Comparison of ENCODE assay signal across 10 cellular contexts in genomic region chr5:96790851-96791513, GRCh38. TPM values are rescaled to one million over a fixed set of nuclear protein-coding genes. Genes with fewer than 3 reads are reported as not detected.
DNase-seq lines count a peak whose midpoint lies in the region; ATAC-seq and TF ChIP-seq lines count a peak whose summit lies in the region.
"Had no signal": no experiment of that assay in that cellular context is flagged by ENCODE, and none has a peak within 500 bp of the region (broad histone marks: within the 10 kb centered on the region; RNA-seq: fewer than 3 reads in every experiment).

No MANE protein-coding gene starts in this region.

- peaks cover 63% of the 10 kb centered on the region for H3K36me3 ChIP-seq in CD8-positive, alpha-beta T cell (ENCODE audit: insufficient read depth, low read length)
- peaks cover 9% of the 10 kb centered on the region for H3K36me3 ChIP-seq in MG63

- H3K27me3 Mint-ChIP-seq in CD8-positive, alpha-beta T cell (ENCODE audit: low read depth), result no peaks in the 10 kb centered on the region
- no peaks in the 10 kb centered on the region for H3K27me3 Mint-ChIP-seq in effector memory CD8-positive, alpha-beta T cell
- no peaks in the 10 kb centered on the region for H3K27me3 Mint-ChIP-seq in natural killer cell (ENCODE audit: low read depth in 2 of 2)
- H3K27me3 Mint-ChIP-seq in nephron progenitor cell (ENCODE audit: low read depth, poor library complexity), result no peaks in the 10 kb centered on the region

- no peak overlapping the region for H3K27ac ChIP-seq in CD8-positive, alpha-beta T cell (ENCODE audit: low read depth, low read length)
- H3K27ac ChIP-seq: SK-N-MC had no signal

- peaks cover 21% of the 10 kb centered on the region for H3K4me1 ChIP-seq in CD8-positive, alpha-beta T cell (ENCODE audit: insufficient read depth, low read length)

- H3K9me3 Mint-ChIP-seq in CD8-positive, alpha-beta T cell, result no peaks in the 10 kb centered on the region
- H3K9me3 Mint-ChIP-seq in effector memory CD8-positive, alpha-beta T cell, result no peaks in the 10 kb centered on the region
- H3K9me3 Mint-ChIP-seq in natural killer cell, result no peaks in the 10 kb centered on the region
- H3K9me3 Mint-ChIP-seq in nephron progenitor cell, result peaks cover 3% of the 10 kb centered on the region

- H3K27me3 ChIP-seq in CD8-positive, alpha-beta T cell (ENCODE audit: insufficient read depth, low read length), result no peaks in the 10 kb centered on the region
- no peaks in the 10 kb centered on the region for H3K27me3 ChIP-seq in MG63

- intact Hi-C loops in CD8-positive, alpha-beta T cell (cut with DNase I, micrococcal nuclease), result no loop called here
- intact Hi-C loops in natural killer cell (cut with micrococcal nuclease), result no loop called here

- peaks cover 87% of the 10 kb centered on the region for H3K36me3 Mint-ChIP-seq in CD8-positive, alpha-beta T cell
- H3K36me3 Mint-ChIP-seq in effector memory CD8-positive, alpha-beta T cell (ENCODE audit: insufficient read depth), result peaks cover 91% of the 10 kb centered on the region
- peaks cover 41% of the 10 kb centered on the region for H3K36me3 Mint-ChIP-seq in natural killer cell
- peaks cover 15% of the 10 kb centered on the region for H3K36me3 Mint-ChIP-seq in nephron progenitor cell (ENCODE audit: low read depth)

- CTCF ChIA-PET in CD8-positive, alpha-beta T cell (lab: Charles Lee), result interaction anchor here (0.9 to 3.1 kb wide), 6 partner anchors 11 to 371 kb away, joined by 3 to 11 read pairs (median 4); no protein-coding TSS in a partner anchor

- H3K4me3 Mint-ChIP-seq in CD8-positive, alpha-beta T cell, result no peak overlapping the region
- H3K4me3 Mint-ChIP-seq in effector memory CD8-positive, alpha-beta T cell, result no peak overlapping the region
- no peak overlapping the region for H3K4me3 Mint-ChIP-seq in natural killer cell
- H3K4me3 Mint-ChIP-seq in nephron progenitor cell, result no peak overlapping the region

- peak overlapping the region; percentile 41 for H3K27ac Mint-ChIP-seq in CD8-positive, alpha-beta T cell
- peak overlapping the region; percentile 75 to 84 for H3K27ac Mint-ChIP-seq in effector memory CD8-positive, alpha-beta T cell
- H3K27ac Mint-ChIP-seq in natural killer cell, result peak overlapping the region; percentile 75 to 76
- H3K27ac Mint-ChIP-seq in nephron progenitor cell, result no peak overlapping the region

- ATAC-seq in CD8-positive, alpha-beta T cell, result no peak
- no peak for ATAC-seq in effector memory CD8-positive, alpha-beta T cell (replicated peaks)
- ATAC-seq in natural killer cell (no peak), GM21576 (IDR thresholded peaks at IDR 0.05; ENCODE audit: unreplicated experiment) (no peak), GM21390 (IDR thresholded peaks at IDR 0.05; ENCODE audit: unreplicated experiment) (no peak)

- no peaks in the 10 kb centered on the region for H3K9me3 ChIP-seq in CD8-positive, alpha-beta T cell (ENCODE audit: low read length)
- no peaks in the 10 kb centered on the region for H3K9me3 ChIP-seq in MG63

- TF ChIP-seq CTCF in CD8-positive, alpha-beta T cell (IDR thresholded peaks at IDR 0.05), result no peak
- no peak for TF ChIP-seq CTCF in natural killer cell (IDR thresholded peaks at IDR 0.05)
- no peak for TF ChIP-seq CTCF in nephron progenitor cell (IDR thresholded peaks at IDR 0.05)

- H3K4me1 Mint-ChIP-seq in CD8-positive, alpha-beta T cell (ENCODE audit: low read depth), result peaks cover 38% of the 10 kb centered on the region
- H3K4me1 Mint-ChIP-seq in effector memory CD8-positive, alpha-beta T cell (ENCODE audit: low read depth in 2 of 2), result peaks cover 17 to 34% of the 10 kb centered on the region in 2 donors
- peaks cover 18 to 30% of the 10 kb centered on the region in 2 donors for H3K4me1 Mint-ChIP-seq in natural killer cell
- no peaks in the 10 kb centered on the region for H3K4me1 Mint-ChIP-seq in nephron progenitor cell

- POLR2A ChIA-PET in CD8-positive, alpha-beta T cell (lab: Charles Lee), result interaction anchor here (0.7 to 2.3 kb wide), 3 partner anchors 8 to 46 kb away, joined by 3 to 9 read pairs (median 3); partner anchors contain the start of gene ERAP1

- DNase-seq in CD8-positive, alpha-beta T cell, result no peak
- peak; percentile 37 for DNase-seq in MG63
- no peak for DNase-seq in effector memory CD8-positive, alpha-beta T cell
- DNase-seq in natural killer cell, result no peak
- DNase-seq in nephron progenitor cell, result no peak
- DNase-seq in amniotic stem cell (lab: John Stamatoyannopoulos, UW), result no peak
- DNase-seq: activated naive CD4-positive, alpha-beta T cell had no signal

- no peak overlapping the region for H3K4me3 ChIP-seq in CD8-positive, alpha-beta T cell (ENCODE audit: low read depth, low read length)
- no peak overlapping the region for H3K4me3 ChIP-seq in MG63
- H3K4me3 ChIP-seq: SK-N-MC had no signal

RNA-seq across cellular contexts. Expression of gene ERAP1, which starts 16.8 kb away (rescaled TPM):
- 10 to 100 TPM; 45.4 to 47.7 TPM for total RNA-seq in CD8-positive, alpha-beta T cell
- 12.6 and 19.7 TPM in 2 replicates for total RNA-seq in MG63 (2014; rRNA removed; shearing (Covaris generic); ENCODE audit: low replicate concordance)
- 100 to 1,000 TPM; 109 to 158 (median 112) TPM for total RNA-seq in natural killer cell
